ENCODE assay signal across 1 cellular context in the genomic region with DNA sequence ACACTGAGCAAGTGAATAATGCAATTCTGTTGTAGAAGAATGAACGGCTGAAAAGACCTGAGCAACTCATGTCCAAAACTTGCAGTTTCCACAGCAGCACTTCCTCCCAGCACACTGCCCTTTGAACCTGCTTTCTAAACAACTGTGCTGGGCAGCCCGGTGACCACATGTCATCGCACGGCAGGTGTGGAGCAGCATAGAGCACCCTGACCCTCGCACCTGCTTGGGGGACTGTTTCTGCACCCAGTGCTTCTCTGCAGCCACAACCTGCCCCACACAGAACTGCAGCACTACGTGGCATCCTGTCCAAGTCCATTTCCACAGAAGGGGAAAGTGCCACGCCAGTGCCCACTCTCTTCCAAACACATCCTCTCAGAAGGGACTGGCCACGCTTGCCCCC.
TF ChIP-seq lines count a peak whose summit lies in the region.
"Not testable (repeated sequence)": the region's sequence is repeated elsewhere in the genome, so short reads cannot be mapped to it uniquely, and the experiment has no call there.

No MANE protein-coding gene starts in this region.

TF ChIP-seq in HepG2, 621 proteins besides CTCF, POLR2A, EP300 and RAD21 (continued from another document and continues in another):
- TF ChIP-seq, protein P1, sequence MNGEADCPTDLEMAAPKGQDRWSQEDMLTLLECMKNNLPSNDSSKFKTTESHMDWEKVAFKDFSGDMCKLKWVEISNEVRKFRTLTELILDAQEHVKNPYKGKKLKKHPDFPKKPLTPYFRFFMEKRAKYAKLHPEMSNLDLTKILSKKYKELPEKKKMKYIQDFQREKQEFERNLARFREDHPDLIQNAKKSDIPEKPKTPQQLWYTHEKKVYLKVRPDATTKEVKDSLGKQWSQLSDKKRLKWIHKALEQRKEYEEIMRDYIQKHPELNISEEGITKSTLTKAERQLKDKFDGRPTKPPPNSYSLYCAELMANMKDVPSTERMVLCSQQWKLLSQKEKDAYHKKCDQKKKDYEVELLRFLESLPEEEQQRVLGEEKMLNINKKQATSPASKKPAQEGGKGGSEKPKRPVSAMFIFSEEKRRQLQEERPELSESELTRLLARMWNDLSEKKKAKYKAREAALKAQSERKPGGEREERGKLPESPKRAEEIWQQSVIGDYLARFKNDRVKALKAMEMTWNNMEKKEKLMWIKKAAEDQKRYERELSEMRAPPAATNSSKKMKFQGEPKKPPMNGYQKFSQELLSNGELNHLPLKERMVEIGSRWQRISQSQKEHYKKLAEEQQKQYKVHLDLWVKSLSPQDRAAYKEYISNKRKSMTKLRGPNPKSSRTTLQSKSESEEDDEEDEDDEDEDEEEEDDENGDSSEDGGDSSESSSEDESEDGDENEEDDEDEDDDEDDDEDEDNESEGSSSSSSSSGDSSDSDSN (CRISPR knock-in tag; IDR thresholded peaks at IDR 0.05), result peak; percentile 35; the same call in 1 of the 2 replicates
- TF ChIP-seq ZNF549 (CRISPR knock-in tag; IDR thresholded peaks at IDR 0.05) (0 out of 2 replicates have a peak, but pooled peaks have one; percentile 42), LCORL (CRISPR knock-in tag; IDR thresholded peaks at IDR 0.05) (peak; percentile 67; the same call in 1 of the 2 replicates), SALL1 (CRISPR knock-in tag; IDR thresholded peaks at IDR 0.05) (peak; percentile 52), ZMYM4 (CRISPR knock-in tag; IDR thresholded peaks at IDR 0.05) (0 out of 2 replicates have a peak, but pooled peaks have one; percentile 24), ZNF232 (CRISPR knock-in tag; IDR thresholded peaks at IDR 0.05; ENCODE audit: borderline replicate concordance) (0 out of 2 replicates have a peak, but pooled peaks have one; percentile 38), KDM6A (CRISPR knock-in tag; IDR thresholded peaks at IDR 0.05; ENCODE audit: low read depth) (peak; percentile 25; the same call in 1 of the 2 replicates), ZFX (CRISPR knock-in tag; IDR thresholded peaks at IDR 0.05; ENCODE audit: low read depth) (peak; percentile 47; the same call in 1 of the 2 replicates), YEATS4 (CRISPR knock-in tag; IDR thresholded peaks at IDR 0.05; ENCODE audit: borderline replicate concordance) (peak; percentile 61; the same call in 1 of the 2 replicates), NCOA2 (CRISPR knock-in tag; IDR thresholded peaks at IDR 0.05) (0 out of 2 replicates have a peak, but pooled peaks have one; percentile 11), PHF21A (CRISPR knock-in tag; IDR thresholded peaks at IDR 0.05) (peak; percentile 45; the same call in 1 of the 2 replicates), ZSCAN21 (CRISPR knock-in tag; IDR thresholded peaks at IDR 0.05; ENCODE audit: borderline replicate concordance) (0 out of 2 replicates have a peak, but pooled peaks have one; percentile 34), MAZ (CRISPR knock-in tag; IDR thresholded peaks at IDR 0.05; ENCODE audit: low read depth) (0 out of 2 replicates have a peak, but pooled peaks have one; percentile 40), HNF4A (CRISPR knock-in tag; IDR thresholded peaks at IDR 0.05) (peak; percentile 86)
- TF ChIP-seq LCORL (IDR thresholded peaks at IDR 0.05); MAZ (IDR thresholded peaks at IDR 0.05; ENCODE audit: borderline replicate concordance, low read depth, low read length): not testable (repeated sequence)
- TF ChIP-seq, protein P2, sequence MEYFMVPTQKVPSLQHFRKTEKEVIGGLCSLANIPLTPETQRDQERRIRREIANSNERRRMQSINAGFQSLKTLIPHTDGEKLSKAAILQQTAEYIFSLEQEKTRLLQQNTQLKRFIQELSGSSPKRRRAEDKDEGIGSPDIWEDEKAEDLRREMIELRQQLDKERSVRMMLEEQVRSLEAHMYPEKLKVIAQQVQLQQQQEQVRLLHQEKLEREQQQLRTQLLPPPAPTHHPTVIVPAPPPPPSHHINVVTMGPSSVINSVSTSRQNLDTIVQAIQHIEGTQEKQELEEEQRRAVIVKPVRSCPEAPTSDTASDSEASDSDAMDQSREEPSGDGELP (IDR thresholded peaks at IDR 0.05; ENCODE audit: borderline replicate concordance, low read depth), result peak; percentile 36; the same call in 1 of the 2 replicates
- TF ChIP-seq, protein P3, sequence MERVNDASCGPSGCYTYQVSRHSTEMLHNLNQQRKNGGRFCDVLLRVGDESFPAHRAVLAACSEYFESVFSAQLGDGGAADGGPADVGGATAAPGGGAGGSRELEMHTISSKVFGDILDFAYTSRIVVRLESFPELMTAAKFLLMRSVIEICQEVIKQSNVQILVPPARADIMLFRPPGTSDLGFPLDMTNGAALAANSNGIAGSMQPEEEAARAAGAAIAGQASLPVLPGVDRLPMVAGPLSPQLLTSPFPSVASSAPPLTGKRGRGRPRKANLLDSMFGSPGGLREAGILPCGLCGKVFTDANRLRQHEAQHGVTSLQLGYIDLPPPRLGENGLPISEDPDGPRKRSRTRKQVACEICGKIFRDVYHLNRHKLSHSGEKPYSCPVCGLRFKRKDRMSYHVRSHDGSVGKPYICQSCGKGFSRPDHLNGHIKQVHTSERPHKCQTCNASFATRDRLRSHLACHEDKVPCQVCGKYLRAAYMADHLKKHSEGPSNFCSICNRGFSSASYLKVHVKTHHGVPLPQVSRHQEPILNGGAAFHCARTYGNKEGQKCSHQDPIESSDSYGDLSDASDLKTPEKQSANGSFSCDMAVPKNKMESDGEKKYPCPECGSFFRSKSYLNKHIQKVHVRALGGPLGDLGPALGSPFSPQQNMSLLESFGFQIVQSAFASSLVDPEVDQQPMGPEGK (CRISPR knock-in tag; IDR thresholded peaks at IDR 0.05), result peak; percentile 17; the same call in 1 of the 2 replicates
- TF ChIP-seq, protein P4, sequence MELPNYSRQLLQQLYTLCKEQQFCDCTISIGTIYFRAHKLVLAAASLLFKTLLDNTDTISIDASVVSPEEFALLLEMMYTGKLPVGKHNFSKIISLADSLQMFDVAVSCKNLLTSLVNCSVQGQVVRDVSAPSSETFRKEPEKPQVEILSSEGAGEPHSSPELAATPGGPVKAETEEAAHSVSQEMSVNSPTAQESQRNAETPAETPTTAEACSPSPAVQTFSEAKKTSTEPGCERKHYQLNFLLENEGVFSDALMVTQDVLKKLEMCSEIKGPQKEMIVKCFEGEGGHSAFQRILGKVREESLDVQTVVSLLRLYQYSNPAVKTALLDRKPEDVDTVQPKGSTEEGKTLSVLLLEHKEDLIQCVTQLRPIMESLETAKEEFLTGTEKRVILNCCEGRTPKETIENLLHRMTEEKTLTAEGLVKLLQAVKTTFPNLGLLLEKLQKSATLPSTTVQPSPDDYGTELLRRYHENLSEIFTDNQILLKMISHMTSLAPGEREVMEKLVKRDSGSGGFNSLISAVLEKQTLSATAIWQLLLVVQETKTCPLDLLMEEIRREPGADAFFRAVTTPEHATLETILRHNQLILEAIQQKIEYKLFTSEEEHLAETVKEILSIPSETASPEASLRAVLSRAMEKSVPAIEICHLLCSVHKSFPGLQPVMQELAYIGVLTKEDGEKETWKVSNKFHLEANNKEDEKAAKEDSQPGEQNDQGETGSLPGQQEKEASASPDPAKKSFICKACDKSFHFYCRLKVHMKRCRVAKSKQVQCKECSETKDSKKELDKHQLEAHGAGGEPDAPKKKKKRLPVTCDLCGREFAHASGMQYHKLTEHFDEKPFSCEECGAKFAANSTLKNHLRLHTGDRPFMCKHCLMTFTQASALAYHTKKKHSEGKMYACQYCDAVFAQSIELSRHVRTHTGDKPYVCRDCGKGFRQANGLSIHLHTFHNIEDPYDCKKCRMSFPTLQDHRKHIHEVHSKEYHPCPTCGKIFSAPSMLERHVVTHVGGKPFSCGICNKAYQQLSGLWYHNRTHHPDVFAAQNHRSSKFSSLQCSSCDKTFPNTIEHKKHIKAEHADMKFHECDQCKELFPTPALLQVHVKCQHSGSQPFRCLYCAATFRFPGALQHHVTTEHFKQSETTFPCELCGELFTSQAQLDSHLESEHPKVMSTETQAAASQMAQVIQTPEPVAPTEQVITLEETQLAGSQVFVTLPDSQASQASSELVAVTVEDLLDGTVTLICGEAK (IDR thresholded peaks at IDR 0.05), result not testable (repeated sequence)
- TF ChIP-seq, protein P4 (CRISPR knock-in tag; IDR thresholded peaks at IDR 0.05), result peak; percentile 18; the same call in 1 of the 2 replicates
- TF ChIP-seq, protein P5, sequence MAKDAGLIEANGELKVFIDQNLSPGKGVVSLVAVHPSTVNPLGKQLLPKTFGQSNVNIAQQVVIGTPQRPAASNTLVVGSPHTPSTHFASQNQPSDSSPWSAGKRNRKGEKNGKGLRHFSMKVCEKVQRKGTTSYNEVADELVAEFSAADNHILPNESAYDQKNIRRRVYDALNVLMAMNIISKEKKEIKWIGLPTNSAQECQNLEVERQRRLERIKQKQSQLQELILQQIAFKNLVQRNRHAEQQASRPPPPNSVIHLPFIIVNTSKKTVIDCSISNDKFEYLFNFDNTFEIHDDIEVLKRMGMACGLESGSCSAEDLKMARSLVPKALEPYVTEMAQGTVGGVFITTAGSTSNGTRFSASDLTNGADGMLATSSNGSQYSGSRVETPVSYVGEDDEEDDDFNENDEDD (CRISPR knock-in tag; IDR thresholded peaks at IDR 0.05; ENCODE audit: borderline replicate concordance), result peak; percentile 64; the same call in 1 of the 2 replicates
- TF ChIP-seq, protein P6, sequence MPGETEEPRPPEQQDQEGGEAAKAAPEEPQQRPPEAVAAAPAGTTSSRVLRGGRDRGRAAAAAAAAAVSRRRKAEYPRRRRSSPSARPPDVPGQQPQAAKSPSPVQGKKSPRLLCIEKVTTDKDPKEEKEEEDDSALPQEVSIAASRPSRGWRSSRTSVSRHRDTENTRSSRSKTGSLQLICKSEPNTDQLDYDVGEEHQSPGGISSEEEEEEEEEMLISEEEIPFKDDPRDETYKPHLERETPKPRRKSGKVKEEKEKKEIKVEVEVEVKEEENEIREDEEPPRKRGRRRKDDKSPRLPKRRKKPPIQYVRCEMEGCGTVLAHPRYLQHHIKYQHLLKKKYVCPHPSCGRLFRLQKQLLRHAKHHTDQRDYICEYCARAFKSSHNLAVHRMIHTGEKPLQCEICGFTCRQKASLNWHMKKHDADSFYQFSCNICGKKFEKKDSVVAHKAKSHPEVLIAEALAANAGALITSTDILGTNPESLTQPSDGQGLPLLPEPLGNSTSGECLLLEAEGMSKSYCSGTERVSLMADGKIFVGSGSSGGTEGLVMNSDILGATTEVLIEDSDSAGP (CRISPR knock-in tag; IDR thresholded peaks at IDR 0.05; ENCODE audit: borderline replicate concordance), result peak; percentile 62; the same call in 1 of the 2 replicates
- TF ChIP-seq, protein P7, sequence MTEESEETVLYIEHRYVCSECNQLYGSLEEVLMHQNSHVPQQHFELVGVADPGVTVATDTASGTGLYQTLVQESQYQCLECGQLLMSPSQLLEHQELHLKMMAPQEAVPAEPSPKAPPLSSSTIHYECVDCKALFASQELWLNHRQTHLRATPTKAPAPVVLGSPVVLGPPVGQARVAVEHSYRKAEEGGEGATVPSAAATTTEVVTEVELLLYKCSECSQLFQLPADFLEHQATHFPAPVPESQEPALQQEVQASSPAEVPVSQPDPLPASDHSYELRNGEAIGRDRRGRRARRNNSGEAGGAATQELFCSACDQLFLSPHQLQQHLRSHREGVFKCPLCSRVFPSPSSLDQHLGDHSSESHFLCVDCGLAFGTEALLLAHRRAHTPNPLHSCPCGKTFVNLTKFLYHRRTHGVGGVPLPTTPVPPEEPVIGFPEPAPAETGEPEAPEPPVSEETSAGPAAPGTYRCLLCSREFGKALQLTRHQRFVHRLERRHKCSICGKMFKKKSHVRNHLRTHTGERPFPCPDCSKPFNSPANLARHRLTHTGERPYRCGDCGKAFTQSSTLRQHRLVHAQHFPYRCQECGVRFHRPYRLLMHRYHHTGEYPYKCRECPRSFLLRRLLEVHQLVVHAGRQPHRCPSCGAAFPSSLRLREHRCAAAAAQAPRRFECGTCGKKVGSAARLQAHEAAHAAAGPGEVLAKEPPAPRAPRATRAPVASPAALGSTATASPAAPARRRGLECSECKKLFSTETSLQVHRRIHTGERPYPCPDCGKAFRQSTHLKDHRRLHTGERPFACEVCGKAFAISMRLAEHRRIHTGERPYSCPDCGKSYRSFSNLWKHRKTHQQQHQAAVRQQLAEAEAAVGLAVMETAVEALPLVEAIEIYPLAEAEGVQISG (CRISPR knock-in tag; IDR thresholded peaks at IDR 0.05), result peak; percentile 54; the same call in 1 of the 2 replicates
- TF ChIP-seq, protein P8, sequence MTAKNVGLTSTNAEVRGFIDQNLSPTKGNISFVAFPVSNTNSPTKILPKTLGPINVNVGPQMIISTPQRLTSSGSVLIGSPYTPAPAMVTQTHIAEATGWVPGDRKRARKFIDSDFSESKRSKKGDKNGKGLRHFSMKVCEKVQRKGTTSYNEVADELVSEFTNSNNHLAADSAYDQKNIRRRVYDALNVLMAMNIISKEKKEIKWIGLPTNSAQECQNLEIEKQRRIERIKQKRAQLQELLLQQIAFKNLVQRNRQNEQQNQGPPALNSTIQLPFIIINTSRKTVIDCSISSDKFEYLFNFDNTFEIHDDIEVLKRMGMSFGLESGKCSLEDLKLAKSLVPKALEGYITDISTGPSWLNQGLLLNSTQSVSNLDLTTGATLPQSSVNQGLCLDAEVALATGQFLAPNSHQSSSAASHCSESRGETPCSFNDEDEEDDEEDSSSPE (CRISPR knock-in tag; IDR thresholded peaks at IDR 0.05), result 0 out of 2 replicates have a peak, but pooled peaks have one; percentile 34
- TF ChIP-seq, protein P9, sequence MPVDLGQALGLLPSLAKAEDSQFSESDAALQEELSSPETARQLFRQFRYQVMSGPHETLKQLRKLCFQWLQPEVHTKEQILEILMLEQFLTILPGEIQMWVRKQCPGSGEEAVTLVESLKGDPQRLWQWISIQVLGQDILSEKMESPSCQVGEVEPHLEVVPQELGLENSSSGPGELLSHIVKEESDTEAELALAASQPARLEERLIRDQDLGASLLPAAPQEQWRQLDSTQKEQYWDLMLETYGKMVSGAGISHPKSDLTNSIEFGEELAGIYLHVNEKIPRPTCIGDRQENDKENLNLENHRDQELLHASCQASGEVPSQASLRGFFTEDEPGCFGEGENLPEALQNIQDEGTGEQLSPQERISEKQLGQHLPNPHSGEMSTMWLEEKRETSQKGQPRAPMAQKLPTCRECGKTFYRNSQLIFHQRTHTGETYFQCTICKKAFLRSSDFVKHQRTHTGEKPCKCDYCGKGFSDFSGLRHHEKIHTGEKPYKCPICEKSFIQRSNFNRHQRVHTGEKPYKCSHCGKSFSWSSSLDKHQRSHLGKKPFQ (CRISPR knock-in tag; IDR thresholded peaks at IDR 0.05; ENCODE audit: insufficient replicate concordance), result peak; percentile 46
